ENCODE assay signal across 8 cellular contexts in genomic region chr12:75724913-75725312, GRCh38.
DNase-seq lines count a peak whose midpoint lies in the region; ATAC-seq and TF ChIP-seq lines count a peak whose summit lies in the region.

No MANE protein-coding gene starts in this region.

- ATAC-seq in GM21825 (IDR thresholded peaks at IDR 0.05; ENCODE audit: unreplicated experiment) (no peak), HG03354 (IDR thresholded peaks at IDR 0.05; ENCODE audit: poor library complexity, severe bottlenecking, unreplicated experiment) (no peak), HG02938 (IDR thresholded peaks at IDR 0.05; ENCODE audit: unreplicated experiment) (no peak)

- H3K9me3 Mint-ChIP-seq in HFFc6, result no peaks in the 10 kb centered on the region

- H3K36me3 ChIP-seq in skeletal muscle tissue (ENCODE audit: control insufficient read depth in 3 of 3, insufficient read depth in 3 of 3, low read length in 3 of 3), result no peaks in the 10 kb centered on the region

- H3K9ac ChIP-seq in skeletal muscle tissue (ENCODE audit: low read depth in 1 of 3, low read length in 3 of 3), result no peak overlapping the region

- H3K4me1 ChIP-seq in skeletal muscle tissue (ENCODE audit: control insufficient read depth in 3 of 3, insufficient read depth in 3 of 3, low read length in 3 of 3), result peaks cover 11 to 27% (median 25%) of the 10 kb centered on the region in 3 donors

- peak overlapping the region; percentile 89 for H3K27ac Mint-ChIP-seq in HFFc6

- H3K27ac ChIP-seq in skeletal muscle tissue (ENCODE audit: low read depth, low read length), result peak overlapping the region; percentile 4

- no peaks in the 10 kb centered on the region for H3K9me3 ChIP-seq in skeletal muscle tissue (ENCODE audit: control insufficient read depth in 3 of 3, low read length in 3 of 3)

- DNase-seq in HFFc6 (peak; percentile 80), RKO (ENCODE audit: low spot score) (peak; percentile 37), foreskin melanocyte (peak; percentile 90), iPS-NIHi7 (ENCODE audit: extremely low spot score) (no peak)

- peaks cover 3% of the 10 kb centered on the region for H3K27me3 Mint-ChIP-seq in HFFc6 (ENCODE audit: insufficient read depth)

- peak overlapping the region; percentile 77 for H3K4me3 Mint-ChIP-seq in HFFc6

- no peaks in the 10 kb centered on the region for H3K36me3 Mint-ChIP-seq in HFFc6 (ENCODE audit: low read depth)

- no peaks in the 10 kb centered on the region for H3K27me3 ChIP-seq in skeletal muscle tissue (ENCODE audit: control insufficient read depth in 3 of 3, insufficient read depth in 3 of 3, low read length in 3 of 3)

- H3K4me3 ChIP-seq in skeletal muscle tissue (ENCODE audit: low read length in 3 of 3), result no peak overlapping the region

- no peak for TF ChIP-seq CTCF in HFFc6 (IDR thresholded peaks at IDR 0.05)

- peaks cover 62% of the 10 kb centered on the region for H3K4me1 Mint-ChIP-seq in HFFc6 (ENCODE audit: low read depth)
